ENCODE assay signal across 8 cellular contexts in the genomic region with DNA sequence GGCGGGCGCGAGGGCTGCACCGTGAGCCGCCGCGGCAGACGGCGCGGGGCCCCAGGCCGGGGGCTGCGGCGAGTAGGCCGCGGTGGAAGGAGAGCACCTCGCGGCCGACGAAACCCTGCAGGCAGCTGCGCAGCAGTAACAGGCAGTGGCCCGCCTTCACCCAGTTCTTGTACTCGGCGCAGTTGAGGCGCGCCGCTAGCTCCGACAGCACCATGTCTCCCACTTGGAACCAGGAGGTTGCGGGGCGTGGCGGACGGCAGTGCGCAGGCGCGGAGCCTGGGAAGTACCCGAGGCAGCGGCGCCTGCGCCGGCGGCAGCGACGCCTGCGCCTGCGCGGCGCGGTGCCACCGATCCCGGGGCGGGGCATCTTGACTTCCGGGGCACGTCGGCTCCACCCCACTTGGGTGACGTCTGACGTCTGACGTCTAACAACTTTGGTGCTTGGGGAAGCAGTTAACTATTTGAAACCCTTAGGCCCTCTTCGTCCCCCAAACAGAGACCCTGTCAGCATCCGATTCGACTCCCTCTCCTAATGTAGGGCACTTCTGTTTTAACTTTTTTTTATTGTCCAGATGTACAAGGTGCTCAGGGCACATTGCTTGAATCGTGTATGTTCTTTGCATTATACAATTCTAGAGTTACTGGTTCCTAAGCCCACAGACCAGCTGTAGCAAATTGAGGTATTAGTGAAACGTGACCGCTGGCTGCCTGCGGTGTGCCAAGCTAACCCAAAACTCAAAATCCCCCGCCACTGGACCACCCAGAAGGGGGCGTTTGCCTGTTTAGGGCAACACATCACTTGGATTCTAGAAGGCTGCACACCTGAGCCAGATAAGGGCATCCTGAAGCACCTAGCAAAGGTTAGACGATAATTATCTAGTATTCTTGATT. TPM values are rescaled to one million over a fixed set of nuclear protein-coding genes. Genes with fewer than 3 reads are reported as not detected.
DNase-seq lines count a peak whose midpoint lies in the region; TF ChIP-seq lines count a peak whose summit lies in the region.

A gene with protein sequence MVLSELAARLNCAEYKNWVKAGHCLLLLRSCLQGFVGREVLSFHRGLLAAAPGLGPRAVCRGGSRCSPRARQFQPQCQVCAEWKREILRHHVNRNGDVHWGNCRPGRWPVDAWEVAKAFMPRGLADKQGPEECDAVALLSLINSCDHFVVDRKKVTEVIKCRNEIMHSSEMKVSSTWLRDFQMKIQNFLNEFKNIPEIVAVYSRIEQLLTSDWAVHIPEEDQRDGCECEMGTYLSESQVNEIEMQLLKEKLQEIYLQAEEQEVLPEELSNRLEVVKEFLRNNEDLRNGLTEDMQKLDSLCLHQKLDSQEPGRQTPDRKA (minus strand): TSS at position 255 of the 891 bp plus-strand sequence. CDS start 41 bp downstream, at position 214.

- no peaks in the 10 kb centered on the region for H3K9me2 ChIP-seq in MM.1S (replicated peaks; ENCODE audit: insufficient read depth, low read length)

- peak within 1 kb of the TSS; percentile 88 for H3K27ac Mint-ChIP-seq in neural crest cell (ENCODE audit: unreplicated experiment)

- H3F3A ChIP-seq in MM.1S (ENCODE audit: insufficient read depth, low read length), result peaks cover 13% of the 10 kb centered on the region

- H3K27ac ChIP-seq in MM.1S (ENCODE audit: low read length), result peak within 1 kb of the TSS; percentile 69
- H3K27ac ChIP-seq in stomach smooth muscle (ENCODE audit: low read length), result peak within 1 kb of the TSS; percentile 72

- peaks cover 42% of the 10 kb centered on the region for H3K79me2 ChIP-seq in MM.1S (ENCODE audit: low read length)

- H3K9me3 Mint-ChIP-seq in neural crest cell, result no peaks in the 10 kb centered on the region

- DNase-seq in GDM1 (lab: John Stamatoyannopoulos, UW), result peak; percentile 94
- DNase-seq in HAP-1 (ENCODE audit: low spot score in 2 of 2), result peak; percentile 87 to 97
- peak; percentile 92 for DNase-seq in MM.1S
- peak; percentile 46 for DNase-seq in SHP77 treated with DMSO at 0.1 percent for 48 hours (lab: John Stamatoyannopoulos, UW)
- DNase-seq in activated effector memory CD4-positive, alpha-beta T cell treated with anti-CD3 and anti-CD28 coated beads, Interleukin-2, amount 50 U/mL, for 16 hours, result peak; percentile 96
- peak; percentile 85 for DNase-seq in fibroblast of the conjunctiva (ENCODE audit: low read depth)
- DNase-seq in neural crest cell (ENCODE audit: low read depth, low spot score), result peak; percentile 74

- H3K36me3 Mint-ChIP-seq in neural crest cell (ENCODE audit: low read depth), result peaks cover 8% of the 10 kb centered on the region

- TF ChIP-seq CTCF in MM.1S (IDR thresholded peaks at IDR 0.05; ENCODE audit: low read length), result 0 out of 2 replicates have a peak, but pooled peaks have one; percentile 7
- TF ChIP-seq CTCF in neural crest cell (conservative IDR thresholded peaks at IDR 0.05), result no peak

- in situ Hi-C loops in HAP-1 (cut with MboI; ENCODE audit: low sequenced_read_pairs), result no loop called here

- H3K36me3 ChIP-seq in HAP-1 (replicated peaks) (peaks cover 21% of the 10 kb centered on the region), MM.1S (replicated peaks; ENCODE audit: insufficient read depth, low read length) (no peaks in the 10 kb centered on the region), stomach smooth muscle (ENCODE audit: control insufficient read depth in 2 of 2, insufficient read depth in 2 of 2, low read length in 2 of 2) (no peaks in the 10 kb centered on the region)

- H3K9me3 ChIP-seq in HAP-1, result no peaks in the 10 kb centered on the region
- no peaks in the 10 kb centered on the region for H3K9me3 ChIP-seq in MM.1S (replicated peaks; ENCODE audit: insufficient read depth, low read length)
- no peaks in the 10 kb centered on the region for H3K9me3 ChIP-seq in stomach smooth muscle (ENCODE audit: control insufficient read depth in 2 of 2, low read length in 2 of 2)

- H2AFZ ChIP-seq in MM.1S (ENCODE audit: low read length), result peak within 1 kb of the TSS; percentile 38

- H3K4me2 ChIP-seq in MM.1S (ENCODE audit: low read depth, low read length), result peak within 1 kb of the TSS; percentile 82

- H3K27me3 ChIP-seq in HAP-1 (ENCODE audit: low read depth) (no peaks in the 10 kb centered on the region), MM.1S (replicated peaks; ENCODE audit: insufficient read depth, low read length) (no peaks in the 10 kb centered on the region), stomach smooth muscle (ENCODE audit: control insufficient read depth in 1 of 2, insufficient read depth in 2 of 2, low read length in 2 of 2) (no peaks in the 10 kb centered on the region)

- H3K4me1 Mint-ChIP-seq in neural crest cell, result peaks cover 21% of the 10 kb centered on the region

- peak within 1 kb of the TSS; percentile 92 for H3K4me3 Mint-ChIP-seq in neural crest cell

- H3K27me3 Mint-ChIP-seq in neural crest cell (ENCODE audit: low read depth), result no peaks in the 10 kb centered on the region

- peak within 1 kb of the TSS; percentile 71 for H3K9ac ChIP-seq in MM.1S (ENCODE audit: low read length)
- peak within 1 kb of the TSS; percentile 65 to 67 for H3K9ac ChIP-seq in stomach smooth muscle (ENCODE audit: low read length in 2 of 2)

- H3K4me1 ChIP-seq in HAP-1 (peaks cover 22% of the 10 kb centered on the region), MM.1S (ENCODE audit: low read length) (0 out of 2 replicates have a peak, but pooled peaks cover 5% of the 10 kb centered on the region), stomach smooth muscle (ENCODE audit: control insufficient read depth, insufficient read depth, low read length) (peaks cover 22% of the 10 kb centered on the region)

- H3K4me3 ChIP-seq in HAP-1 (peak within 1 kb of the TSS; percentile 66), MM.1S (ENCODE audit: low read length) (peak within 1 kb of the TSS; percentile 83), stomach smooth muscle (ENCODE audit: low read length in 2 of 2) (peak within 1 kb of the TSS; percentile 69 to 82)

- H4K20me1 ChIP-seq in MM.1S (ENCODE audit: insufficient read depth, low read length), result no peaks in the 10 kb centered on the region

RNA-seq across cellular contexts. Expression of the gene that starts here (rescaled TPM):
- total RNA-seq in neural crest cell, result 7.1 and 7.8 TPM in 2 replicates

Comparison
In these comparisons a context has a peak if more than half of its experiments do, and no peak if none do; other contexts are left out.
1. Peak in every context shown above with its lines: DNase-seq, H3K4me3 ChIP-seq and H3K27ac ChIP-seq.
2. DNase-seq: peak in every context shown above with its lines; median percentile 96 in activated effector memory CD4-positive, alpha-beta T cell treated with anti-CD3 and anti-CD28 coated beads, Interleukin-2, amount 50 U/mL, for 16 hours; 94 in GDM1; 92 in HAP-1; 92 in MM.1S; 85 in fibroblast of the conjunctiva; 74 in neural crest cell; 46 in SHP77 treated with DMSO at 0.1 percent for 48 hours.